Comparison of ENCODE assay signal across 2 cellular contexts in genomic region chr20:12345978-12346377, GRCh38.
A peak's percentile ranks its signal among the peaks of the same experiment; 100 is the strongest.
TF ChIP-seq lines count a peak whose summit lies in the region.

No MANE protein-coding gene starts in this region.

TF ChIP-seq in HepG2, 621 proteins besides CTCF, POLR2A, EP300 and RAD21 (continued from another document):
- TF ChIP-seq ZBTB25 (CRISPR knock-in tag; IDR thresholded peaks at IDR 0.05): no peak
- TF ChIP-seq MAFF (IDR thresholded peaks at IDR 0.05; ENCODE audit: low read depth, low read length): peak; percentile 100
- TF ChIP-seq KDM3A (CRISPR knock-in tag; IDR thresholded peaks at IDR 0.05; ENCODE audit: low read depth): no peak
- no peak for TF ChIP-seq ZNF574 (CRISPR knock-in tag; IDR thresholded peaks at IDR 0.05)
- TF ChIP-seq ZNF274 (CRISPR knock-in tag; IDR thresholded peaks at IDR 0.05): no peak
- no peak for TF ChIP-seq ATF7-NPFF (CRISPR knock-in tag; IDR thresholded peaks at IDR 0.05; ENCODE audit: low read depth)
- no peak for TF ChIP-seq ZNF496 (CRISPR knock-in tag; IDR thresholded peaks at IDR 0.05; ENCODE audit: insufficient replicate concordance)
- TF ChIP-seq MAFG (CRISPR knock-in tag; IDR thresholded peaks at IDR 0.05): 0 out of 2 replicates have a peak, but pooled peaks have one; percentile 40
- TF ChIP-seq MAFK (conservative IDR thresholded peaks at IDR 0.05 in 1 of 2, IDR thresholded peaks at IDR 0.05 in 1 of 2; ENCODE audit: low read length in 2 of 2): peak; percentile 99 to 100
- no peak for TF ChIP-seq ZSCAN25 (CRISPR knock-in tag; IDR thresholded peaks at IDR 0.05)
- no peak for TF ChIP-seq ZNF451 (CRISPR knock-in tag; IDR thresholded peaks at IDR 0.05)
- TF ChIP-seq ZNF44 (CRISPR knock-in tag; IDR thresholded peaks at IDR 0.05): no peak
- no peak for TF ChIP-seq TARDBP (CRISPR knock-in tag; IDR thresholded peaks at IDR 0.05)

TF ChIP-seq in K562, 482 proteins besides CTCF, POLR2A, EP300 and RAD21 (continued from another document):
- TF ChIP-seq ZBTB49 (CRISPR knock-in tag; IDR thresholded peaks at IDR 0.05; ENCODE audit: borderline replicate concordance): no peak
- peak; percentile 75 for TF ChIP-seq ZNF316 (IDR thresholded peaks at IDR 0.05)
- TF ChIP-seq MAFF (IDR thresholded peaks at IDR 0.05; ENCODE audit: low read length): peak; percentile 89
- no peak for TF ChIP-seq ERF (CRISPR knock-in tag; IDR thresholded peaks at IDR 0.05)
- peak; percentile 63; the same call in 1 of the 2 replicates for TF ChIP-seq C11orf30 (IDR thresholded peaks at IDR 0.05; ENCODE audit: low read depth)
- no peak for TF ChIP-seq MIER1 (IDR thresholded peaks at IDR 0.05; ENCODE audit: low read depth)
- peak; percentile 82 for TF ChIP-seq MAFG (tag; conservative IDR thresholded peaks at IDR 0.05)
- TF ChIP-seq MYNN (IDR thresholded peaks at IDR 0.05): no peak
- no peak for TF ChIP-seq MYNN (CRISPR knock-in tag; IDR thresholded peaks at IDR 0.05)
